7 cellular contexts compared by ENCODE assay signal in the genomic region with DNA sequence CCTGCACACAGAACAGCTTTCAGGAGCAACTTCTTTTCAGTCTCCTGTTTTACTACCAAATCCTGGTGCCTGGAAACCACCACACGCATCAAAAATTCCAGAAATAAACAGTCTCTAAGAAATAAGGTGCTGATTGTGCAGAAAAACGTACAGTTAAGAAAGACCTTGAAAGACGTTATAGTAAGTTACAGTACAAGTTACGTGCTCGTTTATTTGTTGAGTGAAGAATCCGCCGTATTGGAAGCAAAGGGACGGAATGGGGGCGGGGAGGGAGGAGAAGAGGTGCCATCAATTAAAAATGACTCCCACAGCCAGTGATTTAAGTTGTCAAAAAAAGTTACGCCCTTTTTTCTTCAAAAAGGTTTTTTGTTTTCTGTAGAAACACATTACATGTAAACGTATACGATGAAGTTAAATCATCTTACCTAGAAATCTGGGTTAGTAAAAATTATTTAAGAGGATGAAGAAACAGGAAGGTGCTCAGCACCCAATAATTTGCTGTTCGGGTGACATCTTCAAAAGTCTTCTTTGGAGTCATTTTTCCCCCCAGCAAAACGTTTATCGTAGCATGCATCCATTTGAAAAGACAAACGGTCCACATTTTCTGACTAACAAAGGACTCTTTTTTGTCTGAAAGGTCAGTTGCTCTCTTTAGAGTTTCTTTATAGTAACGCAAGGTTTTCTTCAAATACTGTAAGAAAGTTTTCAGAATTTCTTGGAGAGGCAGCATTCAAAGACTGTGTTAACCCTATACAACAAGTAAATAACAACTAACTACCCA. TPM values are rescaled to one million over a fixed set of nuclear protein-coding genes. Genes with fewer than 3 reads are reported as not detected.
DNase-seq lines count a peak whose midpoint lies in the region; ATAC-seq and TF ChIP-seq lines count a peak whose summit lies in the region.

No MANE protein-coding gene starts in this region.

- H3K36me3 ChIP-seq in iPS-18a (ENCODE audit: control insufficient read depth, low read depth, low read length): no peaks in the 10 kb centered on the region

- H3K4me1 Mint-ChIP-seq in activated T-helper 1 cell treated with anti-CD3 and anti-CD28 coated beads, Interleukin-12 subunit alpha, Interleukin-12 subunit beta, Interleukin-2, Interleukin-4 antibody, amounts not matched to agents 30 ng/mL and 10 ng/mL and 1 ng/mL, durations not matched to agents 14 hours and 24 hours and 36 hours (ENCODE audit: low read depth): peaks cover 27% of the 10 kb centered on the region
- peaks cover 15% of the 10 kb centered on the region for H3K4me1 Mint-ChIP-seq in stimulated activated memory B cell treated with anti-CD40 and anti-IgM and Interleukin-4, amounts not matched to agents 10 μg/mL and 1 μg/mL and 100 μg/mL, for 72 hours

- H3K4me1 ChIP-seq in iPS-18a (ENCODE audit: control insufficient read depth, low read depth, low read length): peaks cover 19% of the 10 kb centered on the region

- no peak for ATAC-seq in stimulated activated memory B cell treated with anti-CD40 and anti-IgM and Interleukin-4, amounts not matched to agents 10 μg/mL and 1 μg/mL and 100 μg/mL, for 72 hours
- ATAC-seq in GM19328 (IDR thresholded peaks at IDR 0.05; ENCODE audit: unreplicated experiment): no peak

- no peak for TF ChIP-seq CTCF in HL-60 (IDR thresholded peaks at IDR 0.05; ENCODE audit: insufficient read depth, low read length)

- H3K27me3 ChIP-seq in HL-60 (ENCODE audit: insufficient read depth, poor library complexity, severe bottlenecking): no peaks in the 10 kb centered on the region
- H3K27me3 ChIP-seq in iPS-18a (ENCODE audit: control insufficient read depth, insufficient read depth, low read length): peaks cover 16% of the 10 kb centered on the region

- H3K4me3 ChIP-seq in HL-60 (replicated peaks; ENCODE audit: insufficient read depth, low read length) (peak overlapping the region; percentile 39), iPS-18a (ENCODE audit: low read length) (peak overlapping the region; percentile 87)

- H3K27ac ChIP-seq in HL-60 (replicated peaks) (no peak overlapping the region), iPS-18a (ENCODE audit: low read length) (peak overlapping the region; percentile 21)

- H3K36me3 Mint-ChIP-seq in activated T-helper 1 cell treated with anti-CD3 and anti-CD28 coated beads, Interleukin-12 subunit alpha, Interleukin-12 subunit beta, Interleukin-2, Interleukin-4 antibody, amounts not matched to agents 30 ng/mL and 10 ng/mL and 1 ng/mL, durations not matched to agents 14 hours and 24 hours and 36 hours (ENCODE audit: low read depth): no peaks in the 10 kb centered on the region
- H3K36me3 Mint-ChIP-seq in stimulated activated memory B cell treated with anti-CD40 and anti-IgM and Interleukin-4, amounts not matched to agents 10 μg/mL and 1 μg/mL and 100 μg/mL, for 72 hours: no peaks in the 10 kb centered on the region

- no peaks in the 10 kb centered on the region for H3K9me3 Mint-ChIP-seq in activated T-helper 1 cell treated with anti-CD3 and anti-CD28 coated beads, Interleukin-12 subunit alpha, Interleukin-12 subunit beta, Interleukin-2, Interleukin-4 antibody, amounts not matched to agents 30 ng/mL and 10 ng/mL and 1 ng/mL, durations not matched to agents 14 hours and 24 hours and 36 hours
- H3K9me3 Mint-ChIP-seq in stimulated activated memory B cell treated with anti-CD40 and anti-IgM and Interleukin-4, amounts not matched to agents 10 μg/mL and 1 μg/mL and 100 μg/mL, for 72 hours: no peaks in the 10 kb centered on the region

- DNase-seq in HL-60 (ENCODE audit: low read depth in 1 of 2, low spot score in 1 of 2): no peak
- DNase-seq in activated T-helper 1 cell treated with anti-CD3 and anti-CD28 coated beads, Interleukin-12 subunit alpha, Interleukin-12 subunit beta, Interleukin-2, Interleukin-4 antibody, amounts not matched to agents 30 ng/mL and 10 ng/mL and 1 ng/mL, durations not matched to agents 14 hours and 24 hours and 36 hours (ENCODE audit: low spot score): no peak
- no peak for DNase-seq in NCI-H2081 (lab: John Stamatoyannopoulos, UW)
- DNase-seq in NCI-H2227 (lab: John Stamatoyannopoulos, UW; ENCODE audit: unreplicated experiment): no peak

- intact Hi-C loops in activated T-helper 1 cell treated with anti-CD3 and anti-CD28 coated beads, Interleukin-12 subunit alpha, Interleukin-12 subunit beta, Interleukin-2, Interleukin-4 antibody, amounts not matched to agents 30 ng/mL and 10 ng/mL and 1 ng/mL, durations not matched to agents 14 hours and 24 hours and 36 hours (cut with micrococcal nuclease): no loop called here

- peak overlapping the region; percentile 61 for H3K9ac ChIP-seq in iPS-18a (ENCODE audit: low read length)

- peak overlapping the region; percentile 4 for H3K27ac Mint-ChIP-seq in activated T-helper 1 cell treated with anti-CD3 and anti-CD28 coated beads, Interleukin-12 subunit alpha, Interleukin-12 subunit beta, Interleukin-2, Interleukin-4 antibody, amounts not matched to agents 30 ng/mL and 10 ng/mL and 1 ng/mL, durations not matched to agents 14 hours and 24 hours and 36 hours
- H3K27ac Mint-ChIP-seq in stimulated activated memory B cell treated with anti-CD40 and anti-IgM and Interleukin-4, amounts not matched to agents 10 μg/mL and 1 μg/mL and 100 μg/mL, for 72 hours: peak overlapping the region; percentile 54

- peak overlapping the region; percentile 79 for H3K4me3 Mint-ChIP-seq in activated T-helper 1 cell treated with anti-CD3 and anti-CD28 coated beads, Interleukin-12 subunit alpha, Interleukin-12 subunit beta, Interleukin-2, Interleukin-4 antibody, amounts not matched to agents 30 ng/mL and 10 ng/mL and 1 ng/mL, durations not matched to agents 14 hours and 24 hours and 36 hours
- peak overlapping the region; percentile 90 for H3K4me3 Mint-ChIP-seq in stimulated activated memory B cell treated with anti-CD40 and anti-IgM and Interleukin-4, amounts not matched to agents 10 μg/mL and 1 μg/mL and 100 μg/mL, for 72 hours

- no peaks in the 10 kb centered on the region for H3K9me3 ChIP-seq in iPS-18a (ENCODE audit: control insufficient read depth, low read depth, low read length)

- H3K27me3 Mint-ChIP-seq in activated T-helper 1 cell treated with anti-CD3 and anti-CD28 coated beads, Interleukin-12 subunit alpha, Interleukin-12 subunit beta, Interleukin-2, Interleukin-4 antibody, amounts not matched to agents 30 ng/mL and 10 ng/mL and 1 ng/mL, durations not matched to agents 14 hours and 24 hours and 36 hours (ENCODE audit: insufficient read depth): peaks cover 51% of the 10 kb centered on the region
- peaks cover 13% of the 10 kb centered on the region for H3K27me3 Mint-ChIP-seq in stimulated activated memory B cell treated with anti-CD40 and anti-IgM and Interleukin-4, amounts not matched to agents 10 μg/mL and 1 μg/mL and 100 μg/mL, for 72 hours

RNA-seq across cellular contexts. Expression of a gene that starts 0.8 kb away (rescaled TPM):
- 0.57 and 1.2 TPM in 2 replicates for total RNA-seq in activated T-helper 1 cell treated with anti-CD3 and anti-CD28 coated beads, Interleukin-12 subunit alpha, Interleukin-12 subunit beta, Interleukin-2, Interleukin-4 antibody, amounts not matched to agents 30 ng/mL and 10 ng/mL and 1 ng/mL, durations not matched to agents 14 hours and 24 hours and 36 hours
